In genomic region chr11:2466069-2466801, GRCh38 we compare ENCODE assay signal across 17 cellular contexts. TPM values are rescaled to one million over a fixed set of nuclear protein-coding genes. Genes with fewer than 3 reads are reported as not detected.
DNase-seq lines count a peak whose midpoint lies in the region; ATAC-seq and TF ChIP-seq lines count a peak whose summit lies in the region.
"Had no signal": no experiment of that assay in that cellular context is flagged by ENCODE, and none has a peak within 500 bp of the region (broad histone marks: within the 10 kb centered on the region; RNA-seq: fewer than 3 reads in every experiment).

No MANE protein-coding gene starts in this region.

- no peaks in the 10 kb centered on the region for H3K27me3 ChIP-seq in CD8-positive, alpha-beta T cell (ENCODE audit: insufficient read depth, low read length)
- H3K27me3 ChIP-seq in adrenal gland (no peaks in the 10 kb centered on the region), osteoblast (ENCODE audit: insufficient read depth, low read length) (no peaks in the 10 kb centered on the region)
- H3K27me3 ChIP-seq: uterus had no signal

- peak overlapping the region; percentile 60 for H3K4me3 Mint-ChIP-seq in activated CD4-positive, alpha-beta T cell treated with anti-CD3 and anti-CD28 coated beads, Interleukin-2, amount 10 ng/mL, durations not matched to agents 7 days and 5 days
- H3K4me3 Mint-ChIP-seq in CD8-positive, alpha-beta T cell = peak overlapping the region; percentile 75

- H3K4me1 Mint-ChIP-seq in activated CD4-positive, alpha-beta T cell treated with anti-CD3 and anti-CD28 coated beads, Interleukin-2, amount 10 ng/mL, durations not matched to agents 7 days and 5 days = peaks cover 39% of the 10 kb centered on the region
- H3K4me1 Mint-ChIP-seq in CD8-positive, alpha-beta T cell (ENCODE audit: low read depth) = peaks cover 74% of the 10 kb centered on the region

- no peak for TF ChIP-seq POLR2A in adrenal gland (IDR thresholded peaks at IDR 0.05)

- peak overlapping the region; percentile 77 for H3K27ac Mint-ChIP-seq in activated CD4-positive, alpha-beta T cell treated with anti-CD3 and anti-CD28 coated beads, Interleukin-2, amount 10 ng/mL, durations not matched to agents 7 days and 5 days
- H3K27ac Mint-ChIP-seq in CD8-positive, alpha-beta T cell = no peak overlapping the region
- H3K27ac Mint-ChIP-seq: activated naive CD4-positive, alpha-beta T cell treated with anti-CD3 and anti-CD28 coated beads for 36 hours; progenitor cell of endocrine pancreas had no signal

- H2AFZ ChIP-seq in osteoblast (ENCODE audit: low read length) = no peak overlapping the region

- no peak for TF ChIP-seq CTCF in CD8-positive, alpha-beta T cell (IDR thresholded peaks at IDR 0.05)
- TF ChIP-seq CTCF in adrenal gland (IDR thresholded peaks at IDR 0.05) = no peak
- TF ChIP-seq CTCF in osteoblast (IDR thresholded peaks at IDR 0.05; ENCODE audit: extremely low read depth, low read depth, low read length) = no peak

- H3K27me3 Mint-ChIP-seq in activated CD4-positive, alpha-beta T cell treated with anti-CD3 and anti-CD28 coated beads, Interleukin-2, amount 10 ng/mL, durations not matched to agents 7 days and 5 days = no peaks in the 10 kb centered on the region
- no peaks in the 10 kb centered on the region for H3K27me3 Mint-ChIP-seq in CD8-positive, alpha-beta T cell (ENCODE audit: low read depth)

- H3K4me2 ChIP-seq in osteoblast (ENCODE audit: insufficient read depth, low read length) = no peak overlapping the region

- 59 to 66% (median 63%) methylated on average over 8 to 9 of the region's 9 CpGs for WGBS in adrenal gland, 4 donors

- H3K9me3 ChIP-seq in CD8-positive, alpha-beta T cell (ENCODE audit: low read length) = no peaks in the 10 kb centered on the region
- H3K9me3 ChIP-seq in adrenal gland (replicated peaks in 1 of 3) (no peaks in the 10 kb centered on the region), osteoblast (ENCODE audit: low read depth, low read length) (no peaks in the 10 kb centered on the region)
- H3K9me3 ChIP-seq: uterus had no signal

- no peak overlapping the region for H3K27ac ChIP-seq in CD8-positive, alpha-beta T cell (ENCODE audit: low read depth, low read length)
- H3K27ac ChIP-seq in adrenal gland = peak overlapping the region; percentile 57 to 99 (median 90)
- no peak overlapping the region for H3K27ac ChIP-seq in osteoblast (ENCODE audit: low read depth, low read length)
- H3K27ac ChIP-seq: SK-N-MC, uterus had no signal

- POLR2A ChIA-PET in activated CD4-positive, alpha-beta T cell treated with anti-CD3 and anti-CD28 coated beads, Interleukin-2, amount 10 ng/mL, durations not matched to agents 7 days and 5 days (lab: Charles Lee) = interaction anchor here (0.9 kb wide), 1 partner anchor 10 kb away, joined by 4 read pairs; no protein-coding TSS in a partner anchor
- POLR2A ChIA-PET in CD8-positive, alpha-beta T cell (lab: Charles Lee) = interaction anchor here (0.7 kb wide), 1 partner anchor 17 kb away, joined by 3 read pairs; no protein-coding TSS in a partner anchor

- no peaks in the 10 kb centered on the region for H3K36me3 Mint-ChIP-seq in activated CD4-positive, alpha-beta T cell treated with anti-CD3 and anti-CD28 coated beads, Interleukin-2, amount 10 ng/mL, durations not matched to agents 7 days and 5 days (ENCODE audit: low read depth)
- no peaks in the 10 kb centered on the region for H3K36me3 Mint-ChIP-seq in CD8-positive, alpha-beta T cell

- no peaks in the 10 kb centered on the region for H3K36me3 ChIP-seq in CD8-positive, alpha-beta T cell (ENCODE audit: insufficient read depth, low read length)
- H3K36me3 ChIP-seq in adrenal gland (replicated peaks in 1 of 2) (no peaks in the 10 kb centered on the region), osteoblast (ENCODE audit: insufficient read depth, low read length) (no peaks in the 10 kb centered on the region)
- H3K36me3 ChIP-seq: uterus had no signal

- intact Hi-C loops in CD8-positive, alpha-beta T cell (cut with DNase I, micrococcal nuclease) = loop anchor here in 1 of 2 experiments (2.0 kb wide), 1 partner anchor 21 kb away; the partner anchor contains the start of genes KCNQ1 and TRPM5
- intact Hi-C loops in adrenal gland (cut with DNase I) = no loop called here

- peaks cover 71% of the 10 kb centered on the region for H3K4me1 ChIP-seq in CD8-positive, alpha-beta T cell (ENCODE audit: insufficient read depth, low read length)
- peaks cover 50 to 55% of the 10 kb centered on the region in 2 donors for H3K4me1 ChIP-seq in adrenal gland (replicated peaks in 1 of 2)
- H3K4me1 ChIP-seq in osteoblast (ENCODE audit: insufficient read depth, low read length) = no peaks in the 10 kb centered on the region
- H3K4me1 ChIP-seq: uterus had no signal

- ATAC-seq in CD8-positive, alpha-beta T cell = no peak
- ATAC-seq in GM19351 (IDR thresholded peaks at IDR 0.05; ENCODE audit: unreplicated experiment) = no peak

- no peaks in the 10 kb centered on the region for H4K20me1 ChIP-seq in osteoblast (ENCODE audit: insufficient read depth, low read length)

- peak overlapping the region; percentile 46 for H3K4me3 ChIP-seq in CD8-positive, alpha-beta T cell (ENCODE audit: low read depth, low read length)
- H3K4me3 ChIP-seq in adrenal gland = no peak overlapping the region
- no peak overlapping the region for H3K4me3 ChIP-seq in osteoblast (ENCODE audit: insufficient read depth, low read length)
- H3K4me3 ChIP-seq: SK-N-MC, uterus had no signal

- no peaks in the 10 kb centered on the region for H3K79me2 ChIP-seq in osteoblast (ENCODE audit: insufficient read depth, low read length)

- CTCF ChIA-PET in activated CD4-positive, alpha-beta T cell treated with anti-CD3 and anti-CD28 coated beads, Interleukin-2, amount 10 ng/mL, durations not matched to agents 7 days and 5 days (lab: Charles Lee) = interaction anchor here (1.0 to 1.4 kb wide), 3 partner anchors 8 to 161 kb away, joined by 3 to 6 read pairs (median 5); no protein-coding TSS in a partner anchor
- CTCF ChIA-PET in CD8-positive, alpha-beta T cell (lab: Charles Lee) = interaction anchor here (1.3 to 5.0 kb wide), 4 partner anchors 8 to 66 kb away, joined by 3 to 41 read pairs (median 9); partner anchors contain the start of gene KCNQ1

- no peak for DNase-seq in activated CD4-positive, alpha-beta T cell treated with anti-CD3 and anti-CD28 coated beads, Interleukin-2, amount 10 ng/mL, durations not matched to agents 7 days and 5 days
- DNase-seq in activated CD4-positive, alpha-beta T cell treated with anti-CD3 and anti-CD28 coated beads for 1 hour = no peak
- DNase-seq in CD8-positive, alpha-beta T cell = peak in 1 of 7 experiments; percentile 47
- DNase-seq in adrenal gland (peak in 4 of 7 donors; percentile 13 to 43 (median 22)), osteoblast (ENCODE audit: insufficient read length, low spot score, missing footprints) (peak; percentile 70), DMS114 treated with DMSO at 0.1 percent for 48 hours (lab: John Stamatoyannopoulos, UW; ENCODE audit: unreplicated experiment) (no peak), nucleus accumbens (lab: John Stamatoyannopoulos, UW) (no peak)
- DNase-seq: activated naive CD4-positive, alpha-beta T cell treated with anti-CD3 and anti-CD28 coated beads for 36 hours; effector memory CD4-positive, alpha-beta T cell; NCI-H187 treated with DMSO at 0.1 percent for 48 hours; NCI-H524; stimulated activated naive CD4-positive, alpha-beta T cell; uterus had no signal

- H3K9me3 Mint-ChIP-seq in activated CD4-positive, alpha-beta T cell treated with anti-CD3 and anti-CD28 coated beads, Interleukin-2, amount 10 ng/mL, durations not matched to agents 7 days and 5 days = no peaks in the 10 kb centered on the region
- no peaks in the 10 kb centered on the region for H3K9me3 Mint-ChIP-seq in CD8-positive, alpha-beta T cell
- H3K9me3 Mint-ChIP-seq: activated naive CD4-positive, alpha-beta T cell treated with anti-CD3 and anti-CD28 coated beads for 36 hours had no signal

RNA-seq across cellular contexts. Expression of gene KCNQ1, which starts 21.4 kb away (rescaled TPM):
- total RNA-seq in activated CD4-positive, alpha-beta T cell treated with anti-CD3 and anti-CD28 coated beads, Interleukin-2, amount 10 ng/mL, durations not matched to agents 7 days and 5 days = 10 to 100 TPM; 20.4 to 24.3 TPM
- total RNA-seq in CD8-positive, alpha-beta T cell = 10 to 100 TPM; 24.9 to 25.7 TPM
- total RNA-seq in adrenal gland (100 to 1,000 TPM; 305 to 447 (median 355) TPM), osteoblast (not detected in 2 replicates)
- polyA plus RNA-seq in adrenal gland = 100 to 1,000 TPM; 158 to 231 (median 182) TPM

RNA-seq across cellular contexts. Expression of gene TRPM5, which starts 21.9 kb away (rescaled TPM):
- under 1 TPM in 1 of 2 experiments, not detected in 1; 0.07 TPM for total RNA-seq in activated CD4-positive, alpha-beta T cell treated with anti-CD3 and anti-CD28 coated beads, Interleukin-2, amount 10 ng/mL, durations not matched to agents 7 days and 5 days
- under 1 TPM; 0.60 to 0.64 TPM for total RNA-seq in CD8-positive, alpha-beta T cell
- total RNA-seq in adrenal gland (1 to 10 TPM in 3 of 8 donors, under 1 TPM in 5; 0.32 to 2.4 (median 0.83) TPM), osteoblast (under 0.01 TPM in 1 of 2 replicates, not detected in the other)
- polyA plus RNA-seq in adrenal gland = 1 to 10 TPM in 2 of 3 donors, not detected in 1; 3.0 to 7.4 TPM
- total RNA-seq: activated naive CD4-positive, alpha-beta T cell treated with anti-CD3 and anti-CD28 coated beads for 36 hours; bronchial epithelial cell had no signal

Comparison
In these comparisons a context has a peak if more than half of its experiments do, and no peak if none do; other contexts are left out.
1. DNase-seq: peak in adrenal gland (4 of 7) and osteoblast (single experiment); none in activated CD4-positive, alpha-beta T cell treated with anti-CD3 and anti-CD28 coated beads, Interleukin-2, amount 10 ng/mL, durations not matched to agents 7 days and 5 days (single experiment), activated CD4-positive, alpha-beta T cell treated with anti-CD3 and anti-CD28 coated beads for 1 hour (single experiment), DMS114 treated with DMSO at 0.1 percent for 48 hours (single experiment) and nucleus accumbens (0 of 56).
2. H3K27ac ChIP-seq: peak in adrenal gland (5 of 5); none in CD8-positive, alpha-beta T cell (single experiment) and osteoblast (single experiment).
3. RNA of gene KCNQ1, which starts 21.4 kb away (total RNA-seq): 305 to 447 TPM in adrenal gland, 24.9 to 25.7 TPM in CD8-positive, alpha-beta T cell and 20.4 to 24.3 TPM in activated CD4-positive, alpha-beta T cell treated with anti-CD3 and anti-CD28 coated beads, Interleukin-2, amount 10 ng/mL, durations not matched to agents 7 days and 5 days; not detected in osteoblast; every median in the first group is over 10 times any median in the second.